Comparison of ENCODE assay signal across 24 cellular contexts in genomic region chr2:108940156-108940555, GRCh38. TPM values are rescaled to one million over a fixed set of nuclear protein-coding genes. Genes with fewer than 3 reads are reported as not detected.
"Had no signal": no experiment of that assay in that cellular context is flagged by ENCODE, and none has a peak within 500 bp of the region (broad histone marks: within the 10 kb centered on the region; RNA-seq: fewer than 3 reads in every experiment).

No MANE protein-coding gene starts in this region.

- FAIRE-seq: HTR-8/SVneo, RCC 7860 had no signal

- H3K9me3 ChIP-seq: MG63, SJSA1 had no signal

- H3K4me1 ChIP-seq: SJSA1 had no signal

- H3K27me3 ChIP-seq: MG63 had no signal

- H3K27ac ChIP-seq: HL-60, SJSA1, SK-N-MC had no signal

- DNase-seq: Karpas-422, KG1, MG63, NCI-H1092, NCI-H1105 treated with DMSO at 0.1 percent for 48 hours, NCI-H1417 treated with DMSO at 0.1 percent for 48 hours, NCI-H146, NCI-H1694 treated with DMSO at 0.1 percent for 48 hours, NCI-H1930, NCI-H2081, NCI-H2107, NCI-H2227 treated with DMSO at 0.1 percent for 48 hours, NCI-H510A, NCI-H524 treated with DMSO at 0.1 percent for 48 hours, NCI-H69, NCI-H774, Right ventricle myocardium superior, RPMI8226, SIG-M5 had no signal

- H3K36me3 ChIP-seq: MG63, SJSA1 had no signal

- H3K4me3 ChIP-seq: MG63, SJSA1, SK-N-MC had no signal

RNA-seq across cellular contexts. Expression of gene EDAR, which starts 48.9 kb away (rescaled TPM):
- total RNA-seq: SJSA1 had no signal
